ENCODE assay signal across 19 cellular contexts in the genomic region with DNA sequence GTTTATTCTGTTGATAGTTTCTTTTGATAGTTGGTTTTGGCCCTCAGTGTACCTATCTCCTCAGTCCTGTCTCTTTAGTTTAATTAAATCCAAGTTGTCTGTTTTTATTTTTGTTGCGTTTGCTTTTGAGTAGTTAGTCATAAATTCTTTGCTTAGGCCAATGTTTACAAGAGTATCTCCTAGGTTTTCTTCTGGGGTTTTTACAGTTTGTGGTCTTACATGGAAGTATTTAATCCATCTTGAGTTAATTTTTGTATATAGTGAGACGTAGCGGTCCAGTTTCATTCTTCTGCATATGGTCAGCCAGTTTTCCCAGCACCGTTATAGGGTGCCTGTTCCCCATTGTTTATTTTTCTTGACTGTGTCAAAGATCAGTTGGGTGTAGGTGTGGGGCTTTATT.
"Had no signal": no experiment of that assay in that cellular context is flagged by ENCODE, and none has a peak within 500 bp of the region (broad histone marks: within the 10 kb centered on the region; RNA-seq: fewer than 3 reads in every experiment).

No MANE protein-coding gene starts in this region.

- H3K4me3 ChIP-seq: adrenal gland, esophagus squamous epithelium, gastrocnemius medialis, heart right ventricle, left ventricle myocardium inferior, psoas muscle, right lobe of liver, spleen, tibial artery, uterus had no signal

- DNase-seq: activated CD4-positive, alpha-beta T cell treated with anti-CD3 and anti-CD28 coated beads for 48 hours; activated naive CD4-positive, alpha-beta T cell treated with Interleukin-2 at 50 U/mL for 16 hours; adrenal gland; esophagus squamous epithelium; gastrocnemius medialis; heart right ventricle; left ventricle myocardium inferior; psoas muscle; right lobe of liver; spleen; stimulated activated CD4-positive, alpha-beta T cell treated with anti-CD3 and anti-CD28 coated beads, Interleukin-1b, Interleukin-23, amount 100 ng/mL, for 48 hours; T-helper 9 cell; tibial artery; uterus had no signal

- H3K9me3 ChIP-seq: adrenal gland, esophagus squamous epithelium, gastrocnemius medialis, psoas muscle, right lobe of liver, tibial artery, uterus had no signal

- ATAC-seq: gastrocnemius medialis; heart right ventricle; psoas muscle; stimulated activated memory B cell treated with anti-CD40 and anti-IgM and Interleukin-4, amounts not matched to agents 10 μg/mL and 1 μg/mL and 100 μg/mL, for 72 hours had no signal

- H3K4me1 ChIP-seq: adrenal gland, esophagus squamous epithelium, gastrocnemius medialis, heart right ventricle, psoas muscle, right lobe of liver, tibial artery, uterus had no signal

- H3K4me1 Mint-ChIP-seq: nephron had no signal

- H3K4me3 Mint-ChIP-seq: memory B cell; nephron; stimulated activated memory B cell treated with anti-CD40 and anti-IgM and Interleukin-4, amounts not matched to agents 10 μg/mL and 1 μg/mL and 100 μg/mL, for 72 hours had no signal

- H3K36me3 ChIP-seq: adrenal gland, gastrocnemius medialis, right lobe of liver, tibial artery, uterus had no signal

- H3K27ac Mint-ChIP-seq: memory B cell; nephron; stimulated activated memory B cell treated with anti-CD40 and anti-IgM and Interleukin-4, amounts not matched to agents 10 μg/mL and 1 μg/mL and 100 μg/mL, for 72 hours had no signal

- H3K27me3 ChIP-seq: adrenal gland, esophagus squamous epithelium, gastrocnemius medialis, heart right ventricle, right lobe of liver, spleen, tibial artery, uterus had no signal

- H3K27me3 Mint-ChIP-seq: memory B cell; stimulated activated memory B cell treated with anti-CD40 and anti-IgM and Interleukin-4, amounts not matched to agents 10 μg/mL and 1 μg/mL and 100 μg/mL, for 72 hours had no signal

- FAIRE-seq: keratinocyte had no signal

- H3K27ac ChIP-seq: adrenal gland, esophagus squamous epithelium, gastrocnemius medialis, heart right ventricle, left ventricle myocardium inferior, psoas muscle, right lobe of liver, spleen, tibial artery, uterus, VCaP had no signal
